ENCODE assay signal across 8 cellular contexts in genomic region chr11:133821776-133822175, GRCh38. TPM values are rescaled to one million over a fixed set of nuclear protein-coding genes. Genes with fewer than 3 reads are reported as not detected.
A peak's percentile ranks its signal among the peaks of the same experiment; 100 is the strongest.
DNase-seq lines count a peak whose midpoint lies in the region; ATAC-seq, FAIRE-seq and TF ChIP-seq lines count a peak whose summit lies in the region.

No MANE protein-coding gene starts in this region.

- H3K4me3 ChIP-seq in OCI-LY7 (ENCODE audit: low read depth, low read length, poor library complexity, severe bottlenecking): no peak overlapping the region
- H3K4me3 ChIP-seq in gastrocnemius medialis: no peak overlapping the region

- H3K36me3 ChIP-seq in OCI-LY7 (ENCODE audit: insufficient read depth, low read length) (no peaks in the 10 kb centered on the region), gastrocnemius medialis (no peaks in the 10 kb centered on the region)

- POLR2A ChIA-PET in OCI-LY7 (lab: Charles Lee): no interaction called here

- no peaks in the 10 kb centered on the region for H3K27me3 ChIP-seq in gastrocnemius medialis

- H3K9me3 Mint-ChIP-seq in CD14-positive monocyte (no peaks in the 10 kb centered on the region), endothelial cell (ENCODE audit: unreplicated experiment) (no peaks in the 10 kb centered on the region), neural crest cell (peaks cover 3% of the 10 kb centered on the region)

- no peaks in the 10 kb centered on the region for H3K4me1 ChIP-seq in OCI-LY7 (ENCODE audit: insufficient read depth, low read length, poor library complexity, severe bottlenecking)
- H3K4me1 ChIP-seq in gastrocnemius medialis: no peaks in the 10 kb centered on the region

- DNase-seq in CD14-positive monocyte (ENCODE audit: low spot score): no peak
- peak; percentile 25 for DNase-seq in GM18507 (ENCODE audit: extremely low spot score, insufficient read length, low read depth)
- peak; percentile 38 for DNase-seq in OCI-LY7 (ENCODE audit: low spot score)
- DNase-seq in endothelial cell (ENCODE audit: low spot score): peak; percentile 82
- peak; percentile 59 for DNase-seq in neural crest cell (ENCODE audit: low read depth, low spot score)
- no peak for DNase-seq in gastrocnemius medialis
- no peak for DNase-seq in NCI-H128 (lab: John Stamatoyannopoulos, UW; ENCODE audit: unreplicated experiment)

- no peaks in the 10 kb centered on the region for H3K9me2 ChIP-seq in OCI-LY7 (ENCODE audit: insufficient read depth, low read length)

- H4K20me1 ChIP-seq in OCI-LY7 (ENCODE audit: insufficient read depth, low read length): no peaks in the 10 kb centered on the region

- H3K36me3 Mint-ChIP-seq in CD14-positive monocyte: no peaks in the 10 kb centered on the region
- H3K36me3 Mint-ChIP-seq in endothelial cell (ENCODE audit: low read depth, unreplicated experiment): no peaks in the 10 kb centered on the region
- no peaks in the 10 kb centered on the region for H3K36me3 Mint-ChIP-seq in neural crest cell (ENCODE audit: low read depth)

- H3K4me3 Mint-ChIP-seq in CD14-positive monocyte (no peak overlapping the region), endothelial cell (ENCODE audit: unreplicated experiment) (no peak overlapping the region), neural crest cell (no peak overlapping the region)

- intact Hi-C loops in CD14-positive monocyte (cut with micrococcal nuclease) (loop anchor here in 1 of 2 donors (5.0 kb wide), 1 partner anchor 699 kb away; no protein-coding TSS in a partner anchor), OCI-LY7 (cut with micrococcal nuclease; ENCODE audit: unreplicated experiment) (no loop called here), gastrocnemius medialis (cut with DNase I; ENCODE audit: low total_unique reads) (no loop called here)

- in situ Hi-C loops in gastrocnemius medialis (cut with MboI; ENCODE audit: low sequenced_read_pairs in 4 of 4): loop anchor here in 2 of 4 donors (10.0 kb wide), 2 partner anchors 677 to 687 kb away; no protein-coding TSS in a partner anchor

- CTCF ChIA-PET in OCI-LY7 (lab: Charles Lee; ENCODE audit: unreplicated experiment): interaction anchor here (0.6 to 0.7 kb wide), 2 partner anchors 16 to 145 kb away, joined by 3 to 4 read pairs; no protein-coding TSS in a partner anchor

- no TSS peak for BruUV-seq in OCI-LY7 (replicated peaks; lab: Mats Ljungman, UMichigan)

- no peaks in the 10 kb centered on the region for H3K79me2 ChIP-seq in OCI-LY7 (ENCODE audit: insufficient read depth, low read depth, low read length)

- TF ChIP-seq CTCF in CD14-positive monocyte (IDR thresholded peaks at IDR 0.05) (peak; percentile 44), OCI-LY7 (conservative IDR thresholded peaks at IDR 0.05; ENCODE audit: low read length) (peak; percentile 80), endothelial cell (IDR thresholded peaks at IDR 0.05; ENCODE audit: unreplicated experiment) (peak; percentile 75), neural crest cell (conservative IDR thresholded peaks at IDR 0.05) (peak; percentile 78), gastrocnemius medialis (IDR thresholded peaks at IDR 0.05 in 4 of 5, conservative IDR thresholded peaks at IDR 0.05 in 1 of 5) (peak in 2 of 5 experiments; percentile 9 to 50)

- ATAC-seq in HG03354 (IDR thresholded peaks at IDR 0.05; ENCODE audit: poor library complexity, severe bottlenecking, unreplicated experiment) (peak; percentile 82), gastrocnemius medialis (no peak)

- peak; percentile 53 for FAIRE-seq in GM18507 (lab: Jason Lieb, UNC)

- H3K9me3 ChIP-seq in OCI-LY7 (ENCODE audit: low read length): no peaks in the 10 kb centered on the region
- H3K9me3 ChIP-seq in gastrocnemius medialis: no peaks in the 10 kb centered on the region

- H3K27ac Mint-ChIP-seq in CD14-positive monocyte (no peak overlapping the region), endothelial cell (ENCODE audit: unreplicated experiment) (no peak overlapping the region), neural crest cell (ENCODE audit: unreplicated experiment) (peak overlapping the region; percentile 5)

- H3K27ac ChIP-seq in OCI-LY7 (ENCODE audit: low read depth, low read length, poor library complexity, severe bottlenecking) (no peak overlapping the region), gastrocnemius medialis (no peak overlapping the region)

- H3K4me2 ChIP-seq in OCI-LY7 (ENCODE audit: low read length): no peak overlapping the region

- no peaks in the 10 kb centered on the region for H3K4me1 Mint-ChIP-seq in CD14-positive monocyte
- H3K4me1 Mint-ChIP-seq in endothelial cell (ENCODE audit: unreplicated experiment): no peaks in the 10 kb centered on the region
- peaks cover 44% of the 10 kb centered on the region for H3K4me1 Mint-ChIP-seq in neural crest cell

- no peak for TF ChIP-seq POLR2A in gastrocnemius medialis (IDR thresholded peaks at IDR 0.05)

- H3K27me3 Mint-ChIP-seq in CD14-positive monocyte (ENCODE audit: low read depth in 3 of 3) (peaks cover 0 to 2% (median 0%) of the 10 kb centered on the region in 3 donors), endothelial cell (ENCODE audit: unreplicated experiment) (no peaks in the 10 kb centered on the region), neural crest cell (ENCODE audit: low read depth) (no peaks in the 10 kb centered on the region)

- no peak overlapping the region for H2AFZ ChIP-seq in OCI-LY7 (ENCODE audit: low read length)

RNA-seq across cellular contexts. Expression of gene SPATA19, which starts 23.5 kb away (rescaled TPM):
- not detected for polyA plus RNA-seq in CD14-positive monocyte
- not detected in 2 replicates for total RNA-seq in OCI-LY7 (2014; rRNA removed; shearing (Covaris generic))
- total RNA-seq in OCI-LY7 (2022) (not detected in 2 replicates), endothelial cell (ENCODE audit: unreplicated experiment) (not detected), neural crest cell (not detected in 2 replicates), gastrocnemius medialis (not detected)

Comparison
In these comparisons a context has a peak if more than half of its experiments do, and no peak if none do; other contexts are left out.
1. DNase-seq: peak in GM18507 (single experiment), OCI-LY7 (single experiment), endothelial cell (single experiment) and neural crest cell (single experiment); none in CD14-positive monocyte (single experiment), gastrocnemius medialis (0 of 2) and NCI-H128 (single experiment).